ENCODE assay signal across 30 cellular contexts in the genomic region with DNA sequence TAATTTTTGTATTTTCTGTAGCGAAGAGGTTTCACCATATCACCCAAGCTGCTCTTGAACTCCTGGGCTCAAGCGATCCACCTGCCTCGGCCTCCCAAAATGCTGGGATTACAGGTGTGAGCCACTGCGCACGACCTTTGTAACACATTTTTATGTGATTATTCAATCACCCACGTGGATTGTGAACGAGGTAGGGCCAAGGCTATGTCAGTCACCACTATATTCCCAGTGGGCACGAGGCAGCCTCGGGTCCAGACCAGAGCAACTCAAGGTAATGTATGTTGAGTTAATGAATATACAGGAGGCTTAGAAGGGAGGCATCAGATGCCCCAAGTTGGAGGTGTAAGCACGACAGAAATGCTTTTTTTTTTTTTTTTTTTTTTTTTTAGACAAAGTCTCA. TPM values are rescaled to one million over a fixed set of nuclear protein-coding genes. Genes with fewer than 3 reads are reported as not detected.
DNase-seq lines count a peak whose midpoint lies in the region; ATAC-seq and TF ChIP-seq lines count a peak whose summit lies in the region.
"Had no signal": no experiment of that assay in that cellular context is flagged by ENCODE, and none has a peak within 500 bp of the region (broad histone marks: within the 10 kb centered on the region; RNA-seq: fewer than 3 reads in every experiment).

No MANE protein-coding gene starts in this region.

- TF ChIP-seq CTCF in left ventricle myocardium inferior (IDR thresholded peaks at IDR 0.05; ENCODE audit: borderline replicate concordance), result no peak

- H3K4me1 Mint-ChIP-seq in IgD-negative memory B cell, result peaks cover 42 to 47% (median 46%) of the 10 kb centered on the region in 3 donors
- H3K4me1 Mint-ChIP-seq in activated naive CD8-positive, alpha-beta T cell treated with anti-CD3 and anti-CD28 coated beads for 36 hours, result peaks cover 75% of the 10 kb centered on the region

- H3K27me3 Mint-ChIP-seq in IgD-negative memory B cell, result peaks cover 4% of the 10 kb centered on the region
- H3K27me3 Mint-ChIP-seq in activated naive CD8-positive, alpha-beta T cell treated with anti-CD3 and anti-CD28 coated beads for 36 hours, result no peaks in the 10 kb centered on the region

- no peaks in the 10 kb centered on the region for H3K27me3 ChIP-seq in left ventricle myocardium inferior (ENCODE audit: low read depth)
- H3K27me3 ChIP-seq: stomach, transverse colon had no signal

- intact Hi-C loops in left ventricle myocardium inferior (cut with micrococcal nuclease), result loop anchor here (2.0 kb wide), 1 partner anchor 49 kb away; no protein-coding TSS in a partner anchor
- intact Hi-C loops in Right ventricle myocardium inferior (cut with DNase I), result no loop called here

- H3K4me3 Mint-ChIP-seq in IgD-negative memory B cell, result peak overlapping the region in 2 of 4 donors; percentile 37 to 76
- peak overlapping the region; percentile 43 for H3K4me3 Mint-ChIP-seq in activated naive CD8-positive, alpha-beta T cell treated with anti-CD3 and anti-CD28 coated beads for 36 hours
- H3K4me3 Mint-ChIP-seq: effector memory CD8-positive, alpha-beta T cell had no signal

- peak overlapping the region in 2 of 3 donors; percentile 81 to 99 for H3K27ac Mint-ChIP-seq in IgD-negative memory B cell
- H3K27ac Mint-ChIP-seq in activated naive CD8-positive, alpha-beta T cell treated with anti-CD3 and anti-CD28 coated beads for 36 hours, result peak overlapping the region; percentile 96
- H3K27ac Mint-ChIP-seq: GM23338 had no signal

- DNase-seq in left ventricle myocardium inferior, result peak; percentile 1
- DNase-seq in Right ventricle myocardium inferior (ENCODE audit: missing footprints), result no peak
- no peak for DNase-seq in activated naive CD8-positive, alpha-beta T cell treated with anti-CD3 and anti-CD28 coated beads for 36 hours
- DNase-seq in stimulated activated naive CD8-positive, alpha-beta T cell treated with anti-CD3 and anti-CD28 coated beads, Interleukin-15, Interleukin-2, amounts not matched to agents 100 U/mL and 50 U/mL, for 24 hours, result peak; percentile 8
- DNase-seq in DMS53 (lab: John Stamatoyannopoulos, UW), result no peak
- DNase-seq: activated CD4-positive, alpha-beta T cell treated with anti-CD3 and anti-CD28 coated beads for 4 hours; DMS79; effector memory CD8-positive, alpha-beta T cell; foreskin melanocyte; hypothalamus; NCI-H1092 treated with DMSO at 0.1 percent for 48 hours; NCI-H2029; NCI-H2227 treated with DMSO at 0.1 percent for 48 hours; nucleus accumbens; PC-3; SHP77 treated with DMSO at 0.1 percent for 48 hours; stimulated activated CD4-positive, alpha-beta T cell treated with anti-CD3 and anti-CD28 coated beads, Interleukin-4, amount 100 ng/mL, for 1 hour; stomach; SW 1271; transverse colon had no signal

- no peaks in the 10 kb centered on the region for H3K36me3 ChIP-seq in left ventricle myocardium inferior
- H3K36me3 ChIP-seq: transverse colon had no signal

- H3K27ac ChIP-seq in left ventricle myocardium inferior (replicated peaks), result no peak overlapping the region
- H3K27ac ChIP-seq: transverse colon had no signal

- H3K4me1 ChIP-seq in left ventricle myocardium inferior, result peaks cover 49% of the 10 kb centered on the region

- ATAC-seq in Right ventricle myocardium inferior, result no peak
- no peak for ATAC-seq in stimulated activated naive CD8-positive, alpha-beta T cell treated with anti-CD3 and anti-CD28 coated beads, Interleukin-15, Interleukin-2, amounts not matched to agents 100 U/mL and 50 U/mL, for 24 hours
- no peak for ATAC-seq in GM18907 (IDR thresholded peaks at IDR 0.05; ENCODE audit: unreplicated experiment)
- no peak for ATAC-seq in HG02588 (IDR thresholded peaks at IDR 0.05; ENCODE audit: unreplicated experiment)
- ATAC-seq: effector memory CD8-positive, alpha-beta T cell; esophagus mucosa; PC-3 had no signal

- no peaks in the 10 kb centered on the region for H3K9me3 Mint-ChIP-seq in IgD-negative memory B cell
- H3K9me3 Mint-ChIP-seq in activated naive CD8-positive, alpha-beta T cell treated with anti-CD3 and anti-CD28 coated beads for 36 hours, result no peaks in the 10 kb centered on the region
- H3K9me3 Mint-ChIP-seq: brain; effector memory CD8-positive, alpha-beta T cell; GM23338 had no signal

- no peaks in the 10 kb centered on the region for H3K36me3 Mint-ChIP-seq in IgD-negative memory B cell
- peaks cover 39% of the 10 kb centered on the region for H3K36me3 Mint-ChIP-seq in activated naive CD8-positive, alpha-beta T cell treated with anti-CD3 and anti-CD28 coated beads for 36 hours
- H3K36me3 Mint-ChIP-seq: brain had no signal

- no peak overlapping the region for H3K4me3 ChIP-seq in left ventricle myocardium inferior
- H3K4me3 ChIP-seq: GM23338, stomach, transverse colon had no signal

- no peaks in the 10 kb centered on the region for H3K9me3 ChIP-seq in left ventricle myocardium inferior (replicated peaks)
- H3K9me3 ChIP-seq: stomach, transverse colon had no signal

RNA-seq across cellular contexts. Expression of a gene that starts 8.9 kb away (rescaled TPM):
- 3.7 TPM for total RNA-seq in left ventricle myocardium inferior
- total RNA-seq in Right ventricle myocardium inferior, result 3.8 TPM
- 0.21 TPM for polyA plus RNA-seq in IgD-negative memory B cell
- 10 to 100 TPM; 43.9 to 46.7 TPM for total RNA-seq in activated naive CD8-positive, alpha-beta T cell treated with anti-CD3 and anti-CD28 coated beads for 36 hours
- total RNA-seq: GM23338, PC-3 had no signal
- polyA plus RNA-seq: GM23338, keratinocyte had no signal

RNA-seq across cellular contexts. Expression of a gene that starts 14.8 kb away (rescaled TPM):
- total RNA-seq in left ventricle myocardium inferior, result 294 TPM
- total RNA-seq in Right ventricle myocardium inferior, result 378 TPM
- 81.2 TPM for polyA plus RNA-seq in IgD-negative memory B cell
- total RNA-seq in activated naive CD8-positive, alpha-beta T cell treated with anti-CD3 and anti-CD28 coated beads for 36 hours, result 100 to 1,000 TPM; 567 TPM

RNA-seq across cellular contexts. Expression of a gene that starts 20.0 kb away (rescaled TPM):
- not detected for total RNA-seq in left ventricle myocardium inferior
- not detected for total RNA-seq in Right ventricle myocardium inferior
- polyA plus RNA-seq in IgD-negative memory B cell, result not detected
- total RNA-seq in activated naive CD8-positive, alpha-beta T cell treated with anti-CD3 and anti-CD28 coated beads for 36 hours, result 10 to 100 TPM; 20.4 to 21.3 TPM
- total RNA-seq: chondrocyte, esophagus mucosa, GM23338, lung microvascular endothelial cell, PC-3, pulmonary artery endothelial cell, stomach, transverse colon had no signal
- polyA plus RNA-seq: keratinocyte, stomach had no signal

RNA-seq across cellular contexts. Expression of a gene that starts 45.0 kb away (rescaled TPM):
- total RNA-seq in left ventricle myocardium inferior (18.3 TPM), Right ventricle myocardium inferior (14.1 TPM)
- not detected for polyA plus RNA-seq in IgD-negative memory B cell
- total RNA-seq in activated naive CD8-positive, alpha-beta T cell treated with anti-CD3 and anti-CD28 coated beads for 36 hours, result 1 to 10 TPM; 3.7 to 3.9 TPM

Comparison
In these comparisons a context has a peak if more than half of its experiments do, and no peak if none do; other contexts are left out.
1. DNase-seq: peak in left ventricle myocardium inferior (single experiment) and stimulated activated naive CD8-positive, alpha-beta T cell treated with anti-CD3 and anti-CD28 coated beads, Interleukin-15, Interleukin-2, amounts not matched to agents 100 U/mL and 50 U/mL, for 24 hours (single experiment); none in Right ventricle myocardium inferior (single experiment), activated naive CD8-positive, alpha-beta T cell treated with anti-CD3 and anti-CD28 coated beads for 36 hours (single experiment) and DMS53 (single experiment).
2. RNA of a gene that starts 20.0 kb away (total RNA-seq): 20.4 to 21.3 TPM in activated naive CD8-positive, alpha-beta T cell treated with anti-CD3 and anti-CD28 coated beads for 36 hours; not detected in left ventricle myocardium inferior (single experiment) and not detected in Right ventricle myocardium inferior (single experiment); every median in the first group is over 10 times any median in the second.